ENCODE assay signal across 23 cellular contexts in genomic region chr5:173563246-173563645, GRCh38.
"Had no signal": no experiment of that assay in that cellular context is flagged by ENCODE, and none has a peak within 500 bp of the region (broad histone marks: within the 10 kb centered on the region; RNA-seq: fewer than 3 reads in every experiment).

No MANE protein-coding gene starts in this region.

- H3K9ac ChIP-seq: neural progenitor cell had no signal

- H3K27ac ChIP-seq: left lung, lower lobe of right lung, neural progenitor cell, neutrophil, right atrium auricular region, right lobe of liver, spleen, suprapubic skin, thoracic aorta, tibial artery, uterus had no signal

- H3K36me3 ChIP-seq: left lung, lower lobe of right lung, neural progenitor cell, neutrophil, right atrium auricular region, right lobe of liver, spleen, suprapubic skin, thoracic aorta, tibial artery, uterus had no signal

- FAIRE-seq: keratinocyte had no signal

- H3K9me3 ChIP-seq: neutrophil, right lobe of liver, suprapubic skin, uterus had no signal

- DNase-seq: hippocampal formation; kidney glomerular epithelial cell; left colon; left lung; lower lobe of right lung; mesendoderm; midbrain; naive thymus-derived CD8-positive, alpha-beta T cell; occipital lobe; right lobe of liver; spleen; stimulated activated CD4-positive, alpha-beta T cell treated with anti-CD3 and anti-CD28 coated beads, Interleukin-4, amount 100 ng/mL, for 24 hours; stimulated activated naive CD4-positive, alpha-beta T cell; tibial artery; uterus had no signal

- H3K4me3 ChIP-seq: left lung, lower lobe of right lung, neural progenitor cell, right atrium auricular region, right lobe of liver, skin epidermis, spleen, suprapubic skin, thoracic aorta, tibial artery, uterus had no signal

- H3K4me1 ChIP-seq: left lung, lower lobe of right lung, neural progenitor cell, right atrium auricular region, right lobe of liver, spleen, suprapubic skin, tibial artery, uterus had no signal

- H3K27me3 ChIP-seq: neural progenitor cell, right atrium auricular region, right lobe of liver, uterus had no signal

- H2AFZ ChIP-seq: neural progenitor cell had no signal

- H3K4me2 ChIP-seq: neural progenitor cell had no signal

- ATAC-seq: left colon; left lung; lower lobe of right lung; naive thymus-derived CD8-positive, alpha-beta T cell; right lobe of liver; stimulated activated effector memory CD8-positive, alpha-beta T cell treated with anti-CD3 and anti-CD28 coated beads, Interleukin-12 subunit alpha, Interleukin-12 subunit beta, amount 100 ng/mL, for 72 hours had no signal
